In the genomic region with DNA sequence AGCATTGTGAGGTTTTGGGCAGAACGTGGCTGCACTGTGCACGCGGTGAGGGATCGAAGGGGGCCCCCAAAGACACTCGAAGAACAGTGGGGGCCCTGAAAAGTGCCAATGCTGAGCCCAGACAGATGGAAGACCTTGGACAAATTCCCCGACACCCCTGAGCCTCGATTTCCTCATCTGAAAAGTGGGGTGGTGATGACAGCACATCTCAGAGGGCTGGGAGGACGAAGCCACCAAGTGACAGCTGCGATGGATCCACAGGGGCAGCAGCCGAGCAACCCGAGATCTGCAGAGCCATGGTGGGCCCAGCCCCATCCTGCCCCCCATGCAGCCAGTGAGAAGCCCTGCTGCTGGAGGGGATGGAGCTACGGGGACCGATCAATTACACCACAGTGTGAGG, we compare ENCODE assay signal across 27 cellular contexts.
DNase-seq lines count a peak whose midpoint lies in the region; ATAC-seq and TF ChIP-seq lines count a peak whose summit lies in the region.
"Had no signal": no experiment of that assay in that cellular context is flagged by ENCODE, and none has a peak within 500 bp of the region (broad histone marks: within the 10 kb centered on the region; RNA-seq: fewer than 3 reads in every experiment).

No MANE protein-coding gene starts in this region.

- peaks cover 0 to 4% (median 0%) of the 10 kb centered on the region in 3 experiments for H3K27me3 ChIP-seq in neuronal stem cell (ENCODE audit: control insufficient read depth in 3 of 3, insufficient read depth in 3 of 3, low read depth in 1 of 3, low read length in 3 of 3)
- H3K27me3 ChIP-seq: BLaER1 treated with 17β-estradiol and CSF1 and Interleukin-3, amounts not matched to agents 10 nM and 100 nM; heart left ventricle had no signal

- intact Hi-C loops in activated T-helper 1 cell treated with anti-CD3 and anti-CD28 coated beads, Interleukin-12 subunit alpha, Interleukin-12 subunit beta, Interleukin-2, Interleukin-4 antibody, amounts not matched to agents 30 ng/mL and 10 ng/mL and 1 ng/mL, durations not matched to agents 14 hours and 24 hours and 36 hours (cut with micrococcal nuclease) = no loop called here

- no peaks in the 10 kb centered on the region for H3K36me3 Mint-ChIP-seq in type B pancreatic cell
- no peaks in the 10 kb centered on the region for H3K36me3 Mint-ChIP-seq in activated T-helper 1 cell treated with anti-CD3 and anti-CD28 coated beads, Interleukin-12 subunit alpha, Interleukin-12 subunit beta, Interleukin-2, Interleukin-4 antibody, amounts not matched to agents 30 ng/mL and 10 ng/mL and 1 ng/mL, durations not matched to agents 14 hours and 24 hours and 36 hours (ENCODE audit: low read depth)

- H3K4ac ChIP-seq in neuronal stem cell (ENCODE audit: low read length) = no peak overlapping the region

- H3K4me3 ChIP-seq in neuronal stem cell (ENCODE audit: low read length in 2 of 2) = no peak overlapping the region
- H3K4me3 ChIP-seq: BLaER1 treated with 17β-estradiol and CSF1 and Interleukin-3, amounts not matched to agents 10 nM and 100 nM; GM12878; heart left ventricle; prostate gland had no signal

- no peak overlapping the region for H3K4me3 Mint-ChIP-seq in type B pancreatic cell
- no peak overlapping the region for H3K4me3 Mint-ChIP-seq in activated T-helper 1 cell treated with anti-CD3 and anti-CD28 coated beads, Interleukin-12 subunit alpha, Interleukin-12 subunit beta, Interleukin-2, Interleukin-4 antibody, amounts not matched to agents 30 ng/mL and 10 ng/mL and 1 ng/mL, durations not matched to agents 14 hours and 24 hours and 36 hours
- H3K4me3 Mint-ChIP-seq: activated B cell treated with CpG ODN at 0.5 μM for 24 hours; activated CD8-positive, alpha-beta T cell treated with anti-CD3 and anti-CD28 coated beads, Interleukin-2, amount 10 ng/mL, durations not matched to agents 7 days and 5 days; H9; nephron progenitor cell had no signal

- no peak overlapping the region for H3K27ac Mint-ChIP-seq in type B pancreatic cell
- no peak overlapping the region for H3K27ac Mint-ChIP-seq in activated T-helper 1 cell treated with anti-CD3 and anti-CD28 coated beads, Interleukin-12 subunit alpha, Interleukin-12 subunit beta, Interleukin-2, Interleukin-4 antibody, amounts not matched to agents 30 ng/mL and 10 ng/mL and 1 ng/mL, durations not matched to agents 14 hours and 24 hours and 36 hours
- H3K27ac Mint-ChIP-seq: activated B cell treated with CpG ODN at 0.5 μM for 24 hours; activated CD8-positive, alpha-beta T cell treated with anti-CD3 and anti-CD28 coated beads, Interleukin-2, amount 10 ng/mL, durations not matched to agents 7 days and 5 days; H9; nephron progenitor cell had no signal

- no peak for TF ChIP-seq CTCF in type B pancreatic cell (conservative IDR thresholded peaks at IDR 0.05)

- H3K4me1 ChIP-seq in neuronal stem cell (ENCODE audit: control insufficient read depth in 2 of 2, insufficient read depth in 1 of 2, low read depth in 1 of 2, low read length in 2 of 2) = no peaks in the 10 kb centered on the region
- H3K4me1 ChIP-seq: prostate gland had no signal

- H3K9me3 Mint-ChIP-seq in type B pancreatic cell = no peaks in the 10 kb centered on the region
- no peaks in the 10 kb centered on the region for H3K9me3 Mint-ChIP-seq in activated T-helper 1 cell treated with anti-CD3 and anti-CD28 coated beads, Interleukin-12 subunit alpha, Interleukin-12 subunit beta, Interleukin-2, Interleukin-4 antibody, amounts not matched to agents 30 ng/mL and 10 ng/mL and 1 ng/mL, durations not matched to agents 14 hours and 24 hours and 36 hours
- H3K9me3 Mint-ChIP-seq: H9 had no signal

- H3K4me1 Mint-ChIP-seq in type B pancreatic cell (ENCODE audit: unreplicated experiment) = peaks cover 18% of the 10 kb centered on the region
- H3K4me1 Mint-ChIP-seq in activated T-helper 1 cell treated with anti-CD3 and anti-CD28 coated beads, Interleukin-12 subunit alpha, Interleukin-12 subunit beta, Interleukin-2, Interleukin-4 antibody, amounts not matched to agents 30 ng/mL and 10 ng/mL and 1 ng/mL, durations not matched to agents 14 hours and 24 hours and 36 hours (ENCODE audit: low read depth) = peaks cover 4% of the 10 kb centered on the region
- H3K4me1 Mint-ChIP-seq: activated B cell treated with CpG ODN at 0.5 μM for 24 hours had no signal

- H3K79me1 ChIP-seq in neuronal stem cell (ENCODE audit: low read depth, low read length) = no peaks in the 10 kb centered on the region

- H3K9me3 ChIP-seq in neuronal stem cell (replicated peaks in 1 of 2; ENCODE audit: control insufficient read depth in 2 of 2, insufficient read depth in 1 of 2, low read depth in 1 of 2, low read length in 2 of 2) = peaks cover 4% of the 10 kb centered on the region in 2 donors
- H3K9me3 ChIP-seq: Caco-2, prostate gland had no signal

- peak overlapping the region; percentile 8 for H2BK15ac ChIP-seq in neuronal stem cell (ENCODE audit: low read length)

- no peak overlapping the region for H2BK120ac ChIP-seq in neuronal stem cell (ENCODE audit: low read depth, low read length)

- no peak overlapping the region for H3K9ac ChIP-seq in neuronal stem cell (ENCODE audit: low read depth, low read length, poor library complexity)
- H3K9ac ChIP-seq: BLaER1 treated with 17β-estradiol and CSF1 and Interleukin-3, amounts not matched to agents 10 nM and 100 nM had no signal

- H3K18ac ChIP-seq in neuronal stem cell (ENCODE audit: low read length) = peak overlapping the region; percentile 20

- H3K27me3 Mint-ChIP-seq in type B pancreatic cell = no peaks in the 10 kb centered on the region
- peaks cover 7% of the 10 kb centered on the region for H3K27me3 Mint-ChIP-seq in activated T-helper 1 cell treated with anti-CD3 and anti-CD28 coated beads, Interleukin-12 subunit alpha, Interleukin-12 subunit beta, Interleukin-2, Interleukin-4 antibody, amounts not matched to agents 30 ng/mL and 10 ng/mL and 1 ng/mL, durations not matched to agents 14 hours and 24 hours and 36 hours (ENCODE audit: insufficient read depth)

- H3K4me2 ChIP-seq in neuronal stem cell (ENCODE audit: insufficient read depth, low read length, poor library complexity, severe bottlenecking) = no peak overlapping the region

- no peak overlapping the region for H2AFZ ChIP-seq in neuronal stem cell (ENCODE audit: low read length)

- no peak overlapping the region for H4K8ac ChIP-seq in neuronal stem cell (ENCODE audit: low read depth, low read length)

- peak; percentile 3 for DNase-seq in activated naive CD4-positive, alpha-beta T cell treated with anti-CD3 and anti-CD28 coated beads, Interleukin-2, amount 50 U/mL, for 16 hours
- no peak for DNase-seq in activated naive CD4-positive, alpha-beta T cell (lab: John Stamatoyannopoulos, UW)
- DNase-seq in ecto neural progenitor cell (ENCODE audit: low spot score) (peak; percentile 42), neuronal stem cell (ENCODE audit: low spot score) (no peak), type B pancreatic cell (ENCODE audit: extremely low spot score, unreplicated experiment) (peak; percentile 58)
- no peak for DNase-seq in activated T-helper 1 cell treated with anti-CD3 and anti-CD28 coated beads, Interleukin-12 subunit alpha, Interleukin-12 subunit beta, Interleukin-2, Interleukin-4 antibody, amounts not matched to agents 30 ng/mL and 10 ng/mL and 1 ng/mL, durations not matched to agents 14 hours and 24 hours and 36 hours (ENCODE audit: low spot score)
- DNase-seq: activated B cell treated with CpG ODN at 0.5 μM for 24 hours; activated CD8-positive, alpha-beta T cell treated with anti-CD3 and anti-CD28 coated beads, Interleukin-2, amount 10 ng/mL, durations not matched to agents 7 days and 5 days; DND-41; effector CD4-positive, alpha-beta T cell; H9; Karpas-422; left cardiac atrium; MV-4-11; NCI-H2171; NCI-H510A treated with DMSO at 0.1 percent for 48 hours; nephron progenitor cell; SIG-M5; stimulated activated CD4-positive, alpha-beta T cell treated with anti-CD3 and anti-CD28 coated beads, Interleukin-1b, Interleukin-23, amount 100 ng/mL, for 48 hours had no signal

- no peak overlapping the region for H3K23ac ChIP-seq in neuronal stem cell (ENCODE audit: low read depth, low read length, poor library complexity)

- H2BK12ac ChIP-seq in neuronal stem cell (ENCODE audit: low read length) = no peak overlapping the region

- WGBS in neuronal stem cell (ENCODE audit: extremely low coverage in 2 of 2, insufficient read length in 2 of 2, insufficient replicate concordance in 1 of 2), 2 donors = no CpG with 5 or more reads among the region's 13 CpGs

- peak overlapping the region; percentile 1 for H3K14ac ChIP-seq in neuronal stem cell (ENCODE audit: low read length)

- no peak overlapping the region for H4K91ac ChIP-seq in neuronal stem cell (ENCODE audit: low read depth, low read length, poor library complexity)

- peak overlapping the region; percentile 27 for H2AK5ac ChIP-seq in neuronal stem cell (ENCODE audit: low read depth, low read length)

- no peak for ATAC-seq in GM19463 (IDR thresholded peaks at IDR 0.05; ENCODE audit: unreplicated experiment)
- ATAC-seq: activated CD8-positive, alpha-beta T cell treated with anti-CD3 and anti-CD28 coated beads, Interleukin-2, amount 10 ng/mL, durations not matched to agents 7 days and 5 days; GM12878; heart left ventricle; left cardiac atrium; Panc1 had no signal

- no peaks in the 10 kb centered on the region for H3K36me3 ChIP-seq in neuronal stem cell (replicated peaks in 1 of 2; ENCODE audit: control insufficient read depth in 2 of 2, insufficient read depth in 2 of 2, low read length in 2 of 2)
- H3K36me3 ChIP-seq: BLaER1 treated with 17β-estradiol and CSF1 and Interleukin-3, amounts not matched to agents 10 nM and 100 nM; heart left ventricle; prostate gland had no signal

- no peak overlapping the region for H3K27ac ChIP-seq in neuronal stem cell (replicated peaks; ENCODE audit: low read length)
- H3K27ac ChIP-seq: BLaER1 treated with 17β-estradiol and CSF1 and Interleukin-3, amounts not matched to agents 10 nM and 100 nM; epithelial cell of prostate; heart left ventricle; prostate gland had no signal

- H2BK5ac ChIP-seq in neuronal stem cell (ENCODE audit: low read length) = no peak overlapping the region

Comparison
In these comparisons a context has a peak if more than half of its experiments do, and no peak if none do; other contexts are left out.
1. DNase-seq: peak in activated naive CD4-positive, alpha-beta T cell treated with anti-CD3 and anti-CD28 coated beads, Interleukin-2, amount 50 U/mL, for 16 hours (single experiment), ecto neural progenitor cell (single experiment) and type B pancreatic cell (single experiment); none in activated naive CD4-positive, alpha-beta T cell (0 of 4), neuronal stem cell (single experiment) and activated T-helper 1 cell treated with anti-CD3 and anti-CD28 coated beads, Interleukin-12 subunit alpha, Interleukin-12 subunit beta, Interleukin-2, Interleukin-4 antibody, amounts not matched to agents 30 ng/mL and 10 ng/mL and 1 ng/mL, durations not matched to agents 14 hours and 24 hours and 36 hours (single experiment).